In the genomic region with DNA sequence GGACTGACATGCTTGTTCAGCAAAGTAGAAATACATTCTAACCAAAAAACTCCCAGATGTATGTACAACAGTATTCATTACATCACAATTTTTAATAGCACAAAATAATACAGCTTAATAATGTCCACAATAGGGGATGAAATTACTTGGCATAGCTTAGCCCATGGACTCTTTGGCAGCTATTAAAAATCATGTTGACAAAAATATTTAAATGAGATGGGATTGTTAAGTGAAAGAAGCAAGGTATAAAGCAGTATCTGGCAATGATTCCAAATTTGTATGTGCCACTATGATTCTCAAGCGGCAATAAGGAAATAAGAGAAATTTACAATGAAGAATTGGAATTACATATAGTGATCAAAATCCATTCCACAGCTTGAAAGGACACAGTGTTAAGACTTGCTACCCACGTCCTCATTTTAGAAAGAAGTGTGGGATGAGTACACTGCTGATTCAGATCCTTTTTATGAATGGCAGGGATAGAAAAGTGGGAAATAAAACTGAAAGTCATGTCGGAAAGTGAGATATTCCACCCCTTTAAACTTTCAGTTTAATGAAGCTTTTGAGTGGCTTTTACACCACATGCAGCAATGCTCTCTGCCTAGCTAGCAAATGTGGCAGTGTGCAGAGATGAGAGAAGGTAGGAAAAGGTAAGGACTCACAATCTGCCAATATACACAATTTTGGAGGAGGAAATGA, we compare ENCODE assay signal across 11 cellular contexts. TPM values are rescaled to one million over a fixed set of nuclear protein-coding genes. Genes with fewer than 3 reads are reported as not detected.
A peak's percentile ranks its signal among the peaks of the same experiment; 100 is the strongest.
DNase-seq lines count a peak whose midpoint lies in the region; ATAC-seq, FAIRE-seq and TF ChIP-seq lines count a peak whose summit lies in the region.
"Had no signal": no experiment of that assay in that cellular context is flagged by ENCODE, and none has a peak within 500 bp of the region (broad histone marks: within the 10 kb centered on the region; RNA-seq: fewer than 3 reads in every experiment).

No MANE protein-coding gene starts in this region.

- H3K4me2 ChIP-seq in neural progenitor cell, result peak overlapping the region; percentile 86

- no peak for TF ChIP-seq POLR2A in H54 (IDR thresholded peaks at IDR 0.05; ENCODE audit: low read depth, low read length)

- H3K79me2 ChIP-seq in neural progenitor cell (ENCODE audit: low read depth), result peaks cover 65% of the 10 kb centered on the region

- peaks cover under 1% of the 10 kb centered on the region for H3K9me3 Mint-ChIP-seq in neural progenitor cell
- no peaks in the 10 kb centered on the region for H3K9me3 Mint-ChIP-seq in CD8-positive, alpha-beta T cell
- H3K9me3 Mint-ChIP-seq: activated T-cell treated with anti-CD3 and anti-CD28 coated beads, Interleukin-2, amount 50 U/mL, for 24 hours had no signal

- H3K27ac ChIP-seq in right atrium auricular region (peak overlapping the region; percentile 83 to 87), neural progenitor cell (no peak overlapping the region)
- H3K27ac ChIP-seq in CD8-positive, alpha-beta T cell (ENCODE audit: low read depth, low read length), result no peak overlapping the region

- no peak overlapping the region for H3K9ac ChIP-seq in neural progenitor cell

- no peak for TF ChIP-seq CTCF in right atrium auricular region (IDR thresholded peaks at IDR 0.05)
- TF ChIP-seq CTCF in epithelial cell of proximal tubule (conservative IDR thresholded peaks at IDR 0.05; ENCODE audit: low read depth, low read length), result no peak
- no peak for TF ChIP-seq CTCF in neural progenitor cell (IDR thresholded peaks at IDR 0.05)
- TF ChIP-seq CTCF in CD8-positive, alpha-beta T cell (IDR thresholded peaks at IDR 0.05), result no peak

- peaks cover 26% of the 10 kb centered on the region for H3K4me1 Mint-ChIP-seq in neural progenitor cell
- H3K4me1 Mint-ChIP-seq in CD8-positive, alpha-beta T cell (ENCODE audit: low read depth), result peaks cover 28% of the 10 kb centered on the region

- no peak for DNase-seq in right atrium auricular region (ENCODE audit: low spot score)
- DNase-seq in left ventricle myocardium superior, result no peak
- DNase-seq in epithelial cell of proximal tubule (ENCODE audit: low read depth), result no peak
- DNase-seq in neural progenitor cell (ENCODE audit: low spot score), result no peak
- DNase-seq in CD8-positive, alpha-beta T cell, result no peak
- DNase-seq in GM03348 (ENCODE audit: low spot score), result no peak
- no peak for DNase-seq in stimulated activated CD4-positive, alpha-beta T cell treated with anti-CD3 and anti-CD28 coated beads, Interleukin-1b, Interleukin-23, amount 100 ng/mL, for 48 hours
- no peak for DNase-seq in H54 (ENCODE audit: insufficient read length, low spot score)
- DNase-seq: activated T-cell treated with anti-CD3 and anti-CD28 coated beads, Interleukin-2, amount 50 U/mL, for 24 hours; AML-193 had no signal

- H3K36me3 ChIP-seq in right atrium auricular region (no peaks in the 10 kb centered on the region), neural progenitor cell (no peaks in the 10 kb centered on the region)
- no peaks in the 10 kb centered on the region for H3K36me3 ChIP-seq in CD8-positive, alpha-beta T cell (ENCODE audit: insufficient read depth, low read length)

- peak overlapping the region; percentile 96 for H3K4me3 Mint-ChIP-seq in neural progenitor cell
- no peak overlapping the region for H3K4me3 Mint-ChIP-seq in CD8-positive, alpha-beta T cell

- H4K20me1 ChIP-seq in neural progenitor cell (ENCODE audit: low read depth), result peaks cover 14% of the 10 kb centered on the region

- peaks cover 0 to 27% of the 10 kb centered on the region in 2 donors for H3K4me1 ChIP-seq in right atrium auricular region
- H3K4me1 ChIP-seq in neural progenitor cell, result peaks cover 24% of the 10 kb centered on the region
- H3K4me1 ChIP-seq in CD8-positive, alpha-beta T cell (ENCODE audit: insufficient read depth, low read length), result peaks cover 21% of the 10 kb centered on the region

- POLR2A ChIA-PET in CD8-positive, alpha-beta T cell (lab: Charles Lee), result no interaction called here

- H2AFZ ChIP-seq in neural progenitor cell (replicated peaks), result no peak overlapping the region

- H3K27me3 ChIP-seq in right atrium auricular region (no peaks in the 10 kb centered on the region), neural progenitor cell (peaks cover 21% of the 10 kb centered on the region)
- H3K27me3 ChIP-seq in CD8-positive, alpha-beta T cell (ENCODE audit: insufficient read depth, low read length), result peaks cover 5% of the 10 kb centered on the region

- CTCF ChIA-PET in CD8-positive, alpha-beta T cell (lab: Charles Lee), result no interaction called here

- no peak overlapping the region for H3K27ac Mint-ChIP-seq in neural progenitor cell
- no peak overlapping the region for H3K27ac Mint-ChIP-seq in CD8-positive, alpha-beta T cell
- H3K27ac Mint-ChIP-seq: activated T-cell treated with anti-CD3 and anti-CD28 coated beads, Interleukin-2, amount 50 U/mL, for 24 hours had no signal

- H3K4me3 ChIP-seq in right atrium auricular region (peak overlapping the region; percentile 80 to 88), epithelial cell of proximal tubule (ENCODE audit: low read depth, low read length) (peak overlapping the region; percentile 74), neural progenitor cell (peak overlapping the region; percentile 97)
- no peak overlapping the region for H3K4me3 ChIP-seq in CD8-positive, alpha-beta T cell (ENCODE audit: low read depth, low read length)
- H3K4me3 ChIP-seq: GM12878 had no signal

- intact Hi-C loops in left ventricle myocardium superior (cut with micrococcal nuclease), result loop anchor here (10.0 kb wide), 1 partner anchor 113 kb away; no protein-coding TSS in a partner anchor
- intact Hi-C loops in CD8-positive, alpha-beta T cell (cut with DNase I, micrococcal nuclease), result no loop called here

- H3K27me3 Mint-ChIP-seq in neural progenitor cell (ENCODE audit: insufficient read depth, low read depth), result peaks cover 13% of the 10 kb centered on the region
- peaks cover 47% of the 10 kb centered on the region for H3K27me3 Mint-ChIP-seq in CD8-positive, alpha-beta T cell (ENCODE audit: low read depth)

- ATAC-seq in left ventricle myocardium superior, result no peak
- no peak for ATAC-seq in CD8-positive, alpha-beta T cell
- ATAC-seq: GM12878 had no signal

- peaks cover 25% of the 10 kb centered on the region for H3F3A ChIP-seq in neural progenitor cell (ENCODE audit: low read depth)

- peaks cover 4% of the 10 kb centered on the region for H3K36me3 Mint-ChIP-seq in neural progenitor cell
- no peaks in the 10 kb centered on the region for H3K36me3 Mint-ChIP-seq in CD8-positive, alpha-beta T cell

- H3K9me3 ChIP-seq in right atrium auricular region (no peaks in the 10 kb centered on the region), neural progenitor cell (ENCODE audit: low read depth) (no peaks in the 10 kb centered on the region)
- no peaks in the 10 kb centered on the region for H3K9me3 ChIP-seq in CD8-positive, alpha-beta T cell (ENCODE audit: low read length)

- no peak for FAIRE-seq in H54 (lab: Jason Lieb, UNC)
- FAIRE-seq: GM12878 had no signal

RNA-seq across cellular contexts. Expression of gene GAREM1, which starts 2.4 kb away (rescaled TPM):
- total RNA-seq in right atrium auricular region (10 to 100 TPM; 13.6 to 19.3 TPM), left ventricle myocardium superior (20.8 TPM), epithelial cell of proximal tubule (2.0 and 3.1 TPM in 2 replicates), neural progenitor cell (ENCODE audit: low replicate concordance) (5.1 and 6.2 TPM in 2 replicates)
- under 1 TPM; 0.16 to 0.25 TPM for total RNA-seq in CD8-positive, alpha-beta T cell

Comparison
In these comparisons a context has a peak if more than half of its experiments do, and no peak if none do; other contexts are left out.
1. H3K27ac ChIP-seq: peak in right atrium auricular region (2 of 2); none in neural progenitor cell (single experiment) and CD8-positive, alpha-beta T cell (single experiment).